2 cellular contexts compared by ENCODE assay signal in the genomic region with DNA sequence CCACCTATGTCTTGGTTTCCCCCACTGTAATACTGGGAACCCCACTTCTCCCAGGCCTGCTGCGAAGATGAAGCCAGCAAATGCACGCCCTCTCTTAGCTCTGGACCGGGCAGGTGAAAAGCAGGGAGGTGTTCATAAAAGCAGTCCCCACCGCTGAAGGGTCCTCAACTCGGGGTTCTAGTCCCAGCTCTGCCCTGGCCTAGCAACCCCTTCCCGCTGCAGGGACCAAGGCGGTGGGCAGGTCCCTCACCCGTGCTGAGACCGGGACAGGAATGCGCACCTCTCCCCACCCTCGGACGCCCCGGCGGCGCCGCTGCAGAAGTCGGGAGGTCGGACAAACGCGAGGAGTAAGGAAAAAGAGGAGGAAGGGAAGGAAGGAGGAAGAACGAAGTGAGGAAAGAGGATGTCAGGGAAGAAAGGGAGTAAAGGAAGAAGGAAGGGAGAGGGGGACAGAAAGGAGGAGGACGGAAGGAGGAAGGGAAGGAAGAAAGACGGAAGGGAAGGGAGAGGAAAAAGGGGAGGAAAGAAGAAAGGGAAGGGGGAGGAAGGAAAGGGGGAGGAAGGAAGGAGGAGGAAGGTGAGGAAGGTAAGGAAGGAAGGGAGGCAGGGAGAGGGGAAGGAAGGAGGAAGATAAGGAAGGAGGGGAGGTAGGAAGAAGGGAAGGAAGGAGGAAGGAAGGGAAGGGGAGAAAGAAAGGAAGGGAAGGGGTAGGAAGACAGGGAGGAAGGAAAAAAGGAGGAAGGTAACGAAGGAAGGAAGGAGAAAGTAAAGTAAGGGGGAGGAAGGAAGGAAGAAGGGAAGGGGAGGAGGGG.
TF ChIP-seq lines count a peak whose summit lies in the region.

No MANE protein-coding gene starts in this region.

TF ChIP-seq in H1, 55 proteins besides CTCF, POLR2A, EP300 and RAD21:
- no peak for TF ChIP-seq ZNF274 (IDR thresholded peaks at IDR 0.05; ENCODE audit: borderline replicate concordance, extremely low read depth, low read length)
- TF ChIP-seq TAF7 (optimal IDR thresholded peaks at IDR 0.05; ENCODE audit: borderline replicate concordance, low read depth, low read length) = no peak
- no peak for TF ChIP-seq EZH2 (IDR thresholded peaks at IDR 0.05; ENCODE audit: low read depth, low read length, severe bottlenecking)
- TF ChIP-seq SP2 (IDR thresholded peaks at IDR 0.05; ENCODE audit: low read length) = no peak
- TF ChIP-seq BCL11A (IDR thresholded peaks at IDR 0.05; ENCODE audit: low read depth in 2 of 2, low read length in 2 of 2) = no peak
- no peak for TF ChIP-seq SP4 (IDR thresholded peaks at IDR 0.05; ENCODE audit: low read length)
- TF ChIP-seq GTF2F1 (IDR thresholded peaks at IDR 0.05; ENCODE audit: borderline replicate concordance, low read depth, low read length) = no peak
- TF ChIP-seq EGR1 (IDR thresholded peaks at IDR 0.05; ENCODE audit: borderline replicate concordance, low read depth, low read length) = no peak
- no peak for TF ChIP-seq BACH1 (IDR thresholded peaks at IDR 0.05; ENCODE audit: low read length)
- TF ChIP-seq, protein P1, sequence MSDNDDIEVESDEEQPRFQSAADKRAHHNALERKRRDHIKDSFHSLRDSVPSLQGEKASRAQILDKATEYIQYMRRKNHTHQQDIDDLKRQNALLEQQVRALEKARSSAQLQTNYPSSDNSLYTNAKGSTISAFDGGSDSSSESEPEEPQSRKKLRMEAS (IDR thresholded peaks at IDR 0.05) = no peak
- TF ChIP-seq SIX5 (IDR thresholded peaks at IDR 0.05; ENCODE audit: low read depth, low read length) = no peak
- TF ChIP-seq E2F6 (IDR thresholded peaks at IDR 0.05) = no peak

TF ChIP-seq in neural cell, 6 proteins besides CTCF, POLR2A, EP300 and RAD21:
- TF ChIP-seq POLR2AphosphoS5 (IDR thresholded peaks at IDR 0.05) = no peak
- TF ChIP-seq EZH2 (IDR thresholded peaks at IDR 0.05; ENCODE audit: borderline replicate concordance, insufficient read depth, low read length, poor library complexity, severe bottlenecking) = no peak
- TF ChIP-seq TAF1 (IDR thresholded peaks at IDR 0.05; ENCODE audit: low read depth) = no peak
- TF ChIP-seq SMC3 (conservative IDR thresholded peaks at IDR 0.05; ENCODE audit: poor library complexity) = no peak
- TF ChIP-seq MXI1 (conservative IDR thresholded peaks at IDR 0.05; ENCODE audit: poor library complexity, severe bottlenecking) = no peak
- no peak for TF ChIP-seq REST (IDR thresholded peaks at IDR 0.05; ENCODE audit: borderline replicate concordance)
TF ChIP-seq in neural cell: peak in this region for 0.
